Comparison of ENCODE assay signal across 8 cellular contexts in genomic region chr12:92139634-92140555, GRCh38. TPM values are rescaled to one million over a fixed set of nuclear protein-coding genes. Genes with fewer than 3 reads are reported as not detected.
DNase-seq lines count a peak whose midpoint lies in the region; ATAC-seq and TF ChIP-seq lines count a peak whose summit lies in the region.

No MANE protein-coding gene starts in this region.

- peak overlapping the region; percentile 83 to 89 for H3K4me3 ChIP-seq in CD4-positive, alpha-beta memory T cell (ENCODE audit: low read length in 2 of 2)

- H3K36me3 Mint-ChIP-seq in CD4-positive, alpha-beta memory T cell = peaks cover 68 to 96% of the 10 kb centered on the region in 2 donors
- H3K36me3 Mint-ChIP-seq in naive thymus-derived CD8-positive, alpha-beta T cell = peaks cover 65 to 89% (median 75%) of the 10 kb centered on the region in 3 donors

- ATAC-seq in naive thymus-derived CD8-positive, alpha-beta T cell = no peak
- ATAC-seq in GM18511 (IDR thresholded peaks at IDR 0.05; ENCODE audit: unreplicated experiment) = no peak

- peaks cover 33% of the 10 kb centered on the region for H3K36me3 ChIP-seq in CD4-positive, alpha-beta memory T cell (ENCODE audit: insufficient read depth, low read length)

- peak overlapping the region; percentile 90 to 100 (median 100) for H3K27ac Mint-ChIP-seq in CD4-positive, alpha-beta memory T cell
- peak overlapping the region; percentile 91 to 100 (median 99) for H3K27ac Mint-ChIP-seq in naive thymus-derived CD8-positive, alpha-beta T cell

- TF ChIP-seq CTCF in GM10248 (IDR thresholded peaks at IDR 0.05; ENCODE audit: control extremely low read depth, extremely low read depth, low read depth, missing control alignments) = no peak

- DNase-seq in CD4-positive, alpha-beta memory T cell = peak in 1 of 5 donors; percentile 38
- DNase-seq in LHCN-M2 (ENCODE audit: low read depth) (peak; percentile 62), cerebellar cortex (ENCODE audit: low spot score) (peak; percentile 59), DMS 273 treated with DMSO at 0.1 percent for 48 hours (lab: John Stamatoyannopoulos, UW) (no peak), GM10248 (ENCODE audit: extremely low spot score) (no peak)
- no peak for DNase-seq in naive thymus-derived CD8-positive, alpha-beta T cell
- no peak for DNase-seq in NK-92 treated with Interleukin-12 subunit alpha and Interleukin-12 subunit beta, amount 100 ng/mL, for 24 hours (lab: John Stamatoyannopoulos, UW)

- peaks cover 0 to 10% (median 0%) of the 10 kb centered on the region in 8 donors for H3K9me3 Mint-ChIP-seq in CD4-positive, alpha-beta memory T cell
- H3K9me3 Mint-ChIP-seq in naive thymus-derived CD8-positive, alpha-beta T cell = peaks cover 0 to 9% (median 0%) of the 10 kb centered on the region in 9 donors

- POLR2A ChIA-PET in CD4-positive, alpha-beta memory T cell (lab: Charles Lee; ENCODE audit: partially characterized antibody) = interaction anchor here (0.6 to 10.8 kb wide), 9 partner anchors 52 to 454 kb away, joined by 3 to 630 read pairs (median 4); no protein-coding TSS in a partner anchor
- POLR2A ChIA-PET in naive thymus-derived CD8-positive, alpha-beta T cell (lab: Charles Lee) = interaction anchor here (0.6 to 1.2 kb wide), 2 partner anchors 46 to 106 kb away, joined by 3 read pairs; no protein-coding TSS in a partner anchor
- POLR2A ChIA-PET in GM10248 (lab: Yijun Ruan, JAX) = no interaction called here

- H3K27ac ChIP-seq in CD4-positive, alpha-beta memory T cell (ENCODE audit: low read depth, low read length) = peak overlapping the region; percentile 86

- peaks cover 25% of the 10 kb centered on the region for H3K4me1 ChIP-seq in CD4-positive, alpha-beta memory T cell (ENCODE audit: insufficient read depth, low read length)

- peak overlapping the region; percentile 87 to 100 (median 100) for H3K4me3 Mint-ChIP-seq in CD4-positive, alpha-beta memory T cell
- H3K4me3 Mint-ChIP-seq in naive thymus-derived CD8-positive, alpha-beta T cell = peak overlapping the region; percentile 89 to 100 (median 98)

- H3K4me1 Mint-ChIP-seq in CD4-positive, alpha-beta memory T cell = peaks cover 22 to 33% (median 26%) of the 10 kb centered on the region in 4 donors
- H3K4me1 Mint-ChIP-seq in naive thymus-derived CD8-positive, alpha-beta T cell = peaks cover 17 to 46% (median 28%) of the 10 kb centered on the region in 4 donors

- intact Hi-C loops in CD4-positive, alpha-beta memory T cell (cut with micrococcal nuclease) = loop anchor here (5.0 kb wide), 1 partner anchor 83 kb away; no protein-coding TSS in a partner anchor

- H3K27me3 Mint-ChIP-seq in CD4-positive, alpha-beta memory T cell = no peaks in the 10 kb centered on the region
- no peaks in the 10 kb centered on the region for H3K27me3 Mint-ChIP-seq in naive thymus-derived CD8-positive, alpha-beta T cell

- H3K9me3 ChIP-seq in CD4-positive, alpha-beta memory T cell (ENCODE audit: control insufficient read depth in 1 of 2, low read length in 2 of 2) = no peaks in the 10 kb centered on the region

- CTCF ChIA-PET in CD4-positive, alpha-beta memory T cell (lab: Charles Lee; ENCODE audit: partially characterized antibody) = no interaction called here
- CTCF ChIA-PET in GM10248 (lab: Yijun Ruan, JAX) = no interaction called here

- no peaks in the 10 kb centered on the region for H3K27me3 ChIP-seq in CD4-positive, alpha-beta memory T cell (ENCODE audit: insufficient read depth, low read length)

RNA-seq across cellular contexts. Expression of gene BTG1, which starts 5.8 kb away (rescaled TPM):
- total RNA-seq in CD4-positive, alpha-beta memory T cell = 100 to 1,000 TPM; 431 to 469 TPM
- polyA plus RNA-seq in CD4-positive, alpha-beta memory T cell = 100 to 1,000 TPM; 339 to 765 TPM
- total RNA-seq in LHCN-M2 (2014; rRNA removed) = 14.6 and 17.5 TPM in 2 replicates
- polyA plus RNA-seq in LHCN-M2 (2012) = 16.9 TPM
- 100 to 1,000 TPM; 537 to 544 TPM for total RNA-seq in naive thymus-derived CD8-positive, alpha-beta T cell
- polyA plus RNA-seq in naive thymus-derived CD8-positive, alpha-beta T cell = 100 to 1,000 TPM; 705 to 889 (median 719) TPM

Comparison
In these comparisons a context has a peak if more than half of its experiments do, and no peak if none do; other contexts are left out.
1. DNase-seq: peak in LHCN-M2 (single experiment) and cerebellar cortex (single experiment); none in naive thymus-derived CD8-positive, alpha-beta T cell (0 of 10), NK-92 treated with Interleukin-12 subunit alpha and Interleukin-12 subunit beta, amount 100 ng/mL, for 24 hours (single experiment), DMS 273 treated with DMSO at 0.1 percent for 48 hours (single experiment) and GM10248 (single experiment).
2. RNA of gene BTG1, which starts 5.8 kb away (total RNA-seq): 537 to 544 TPM in naive thymus-derived CD8-positive, alpha-beta T cell and 431 to 469 TPM in CD4-positive, alpha-beta memory T cell; 14.6 to 17.5 TPM in LHCN-M2; every median in the first group is over 10 times any median in the second.